ENCODE assay signal across 1 cellular context in genomic region chr17:42677012-42677857, GRCh38.
TF ChIP-seq lines count a peak whose summit lies in the region.

No MANE protein-coding gene starts in this region.

TF ChIP-seq in HEK293, 187 proteins besides CTCF, POLR2A, EP300 and RAD21 (continued from another document and continues in another):
- no peak for TF ChIP-seq BCL6B (tag by site-specific recombination; IDR thresholded peaks at IDR 0.05)
- TF ChIP-seq ZNF639 (tag by site-specific recombination; IDR thresholded peaks at IDR 0.05): no peak
- TF ChIP-seq ZNF585B (tag by site-specific recombination; IDR thresholded peaks at IDR 0.05): no peak
- TF ChIP-seq ZNF423 (tag by site-specific recombination; IDR thresholded peaks at IDR 0.05): no peak
- TF ChIP-seq ZNF544 (tag by site-specific recombination; IDR thresholded peaks at IDR 0.05): no peak
- no peak for TF ChIP-seq ZNF248 (tag by site-specific recombination; IDR thresholded peaks at IDR 0.05)
- no peak for TF ChIP-seq ZNF324 (tag by site-specific recombination; IDR thresholded peaks at IDR 0.05)
- no peak for TF ChIP-seq ZNF843 (tag by site-specific recombination; IDR thresholded peaks at IDR 0.05)
- peak; percentile 70 for TF ChIP-seq ZNF335 (tag by site-specific recombination; conservative IDR thresholded peaks at IDR 0.05)
- peak; percentile 98 for TF ChIP-seq ATF2 (tag by site-specific recombination; IDR thresholded peaks at IDR 0.05; ENCODE audit: low read depth)
- TF ChIP-seq HOXA7 (CRISPR knock-in tag; IDR thresholded peaks at IDR 0.05; ENCODE audit: borderline replicate concordance): no peak
- no peak for TF ChIP-seq MEIS1 (CRISPR knock-in tag; IDR thresholded peaks at IDR 0.05; ENCODE audit: borderline replicate concordance)
- TF ChIP-seq ZNF391 (tag by site-specific recombination; IDR thresholded peaks at IDR 0.05; ENCODE audit: borderline replicate concordance, low read depth): no peak
- no peak for TF ChIP-seq ZNF664 (tag by site-specific recombination; IDR thresholded peaks at IDR 0.05)
- no peak for TF ChIP-seq ZNF76 (tag by site-specific recombination; IDR thresholded peaks at IDR 0.05; ENCODE audit: borderline replicate concordance, low read depth)
- no peak for TF ChIP-seq ZNF133 (tag by site-specific recombination; IDR thresholded peaks at IDR 0.05)
- TF ChIP-seq ZFHX2 (tag by site-specific recombination; conservative IDR thresholded peaks at IDR 0.05): no peak
- no peak for TF ChIP-seq ZNF341 (tag by site-specific recombination; IDR thresholded peaks at IDR 0.05; ENCODE audit: low read depth)
- TF ChIP-seq ZNF280D (tag by site-specific recombination; IDR thresholded peaks at IDR 0.05): no peak
- TF ChIP-seq OVOL3 (tag by site-specific recombination; IDR thresholded peaks at IDR 0.05): no peak
- no peak for TF ChIP-seq ZNF398 (tag by site-specific recombination; IDR thresholded peaks at IDR 0.05)
- TF ChIP-seq ZNF555 (tag by site-specific recombination; conservative IDR thresholded peaks at IDR 0.05): no peak
- no peak for TF ChIP-seq ZNF529 (tag by site-specific recombination; IDR thresholded peaks at IDR 0.05; ENCODE audit: insufficient replicate concordance)
- no peak for TF ChIP-seq YY2 (tag by site-specific recombination; IDR thresholded peaks at IDR 0.05)
- TF ChIP-seq SCRT1 (tag by site-specific recombination; IDR thresholded peaks at IDR 0.05; ENCODE audit: borderline replicate concordance): no peak
- no peak for TF ChIP-seq ZBTB17 (tag by site-specific recombination; IDR thresholded peaks at IDR 0.05)
- 0 out of 2 replicates have a peak, but pooled peaks have one; percentile 19 for TF ChIP-seq ZNF561 (tag by site-specific recombination; IDR thresholded peaks at IDR 0.05; ENCODE audit: borderline replicate concordance)
- TF ChIP-seq ZNF701 (tag by site-specific recombination; IDR thresholded peaks at IDR 0.05): no peak
- TF ChIP-seq PRDM10 (tag by site-specific recombination; IDR thresholded peaks at IDR 0.05): peak; percentile 82
- no peak for TF ChIP-seq PRDM2 (tag by site-specific recombination; IDR thresholded peaks at IDR 0.05; ENCODE audit: borderline replicate concordance)
- no peak for TF ChIP-seq ZNF658 (tag by site-specific recombination; IDR thresholded peaks at IDR 0.05)
- TF ChIP-seq ZBTB48 (tag by site-specific recombination; IDR thresholded peaks at IDR 0.05): no peak
- TF ChIP-seq PRDM1 (tag by site-specific recombination; IDR thresholded peaks at IDR 0.05): no peak
- TF ChIP-seq SP3 (tag by site-specific recombination; IDR thresholded peaks at IDR 0.05): peak; percentile 90
- no peak for TF ChIP-seq ZIC2 (tag by site-specific recombination; IDR thresholded peaks at IDR 0.05)
- no peak for TF ChIP-seq ZNF473 (tag by site-specific recombination; IDR thresholded peaks at IDR 0.05)
- TF ChIP-seq TSHZ1 (tag by site-specific recombination; IDR thresholded peaks at IDR 0.05; ENCODE audit: borderline replicate concordance): no peak
- peak; percentile 14 for TF ChIP-seq KLF16 (tag by site-specific recombination; IDR thresholded peaks at IDR 0.05)
